Comparison of ENCODE assay signal across 8 cellular contexts in genomic region chr2:230659653-230660138, GRCh38. TPM values are rescaled to one million over a fixed set of nuclear protein-coding genes. Genes with fewer than 3 reads are reported as not detected.
DNase-seq lines count a peak whose midpoint lies in the region; ATAC-seq, FAIRE-seq and TF ChIP-seq lines count a peak whose summit lies in the region.
"Not testable (repeated sequence)": the region's sequence is repeated elsewhere in the genome, so short reads cannot be mapped to it uniquely, and the experiment has no call there.

No MANE protein-coding gene starts in this region.

- H3K4me1 Mint-ChIP-seq in CD8-positive, alpha-beta memory T cell, result peaks cover 84 to 94% (median 92%) of the 10 kb centered on the region in 3 donors
- peaks cover 97% of the 10 kb centered on the region for H3K4me1 Mint-ChIP-seq in activated CD8-positive, alpha-beta memory T cell treated with anti-CD3 and anti-CD28 coated beads, Interleukin-2, amount 10 ng/mL, durations not matched to agents 7 days and 5 days
- peaks cover 72% of the 10 kb centered on the region for H3K4me1 Mint-ChIP-seq in activated naive CD8-positive, alpha-beta T cell treated with anti-CD3 and anti-CD28 coated beads, Interleukin-2, amount 10 ng/mL, durations not matched to agents 7 days and 5 days
- H3K4me1 Mint-ChIP-seq in naive B cell, result peaks cover 44 to 71% (median 66%) of the 10 kb centered on the region in 3 donors
- H3K4me1 Mint-ChIP-seq in stimulated activated effector memory CD8-positive, alpha-beta T cell treated with anti-CD3 and anti-CD28 coated beads, Interleukin-12 subunit alpha, Interleukin-12 subunit beta, amount 100 ng/mL, for 72 hours, result peaks cover 93% of the 10 kb centered on the region

- not testable (repeated sequence) for TF ChIP-seq EP300 in H1 (IDR thresholded peaks at IDR 0.05; ENCODE audit: borderline replicate concordance in 1 of 2, low read depth in 2 of 2, low read length in 2 of 2)

- not testable (repeated sequence) for H3K36me3 Mint-ChIP-seq in CD8-positive, alpha-beta memory T cell; activated naive CD8-positive, alpha-beta T cell treated with anti-CD3 and anti-CD28 coated beads, Interleukin-2, amount 10 ng/mL, durations not matched to agents 7 days and 5 days; naive B cell
- H3K36me3 Mint-ChIP-seq in activated CD8-positive, alpha-beta memory T cell treated with anti-CD3 and anti-CD28 coated beads, Interleukin-2, amount 10 ng/mL, durations not matched to agents 7 days and 5 days, result peaks cover 20% of the 10 kb centered on the region
- peaks cover 20% of the 10 kb centered on the region for H3K36me3 Mint-ChIP-seq in stimulated activated effector memory CD8-positive, alpha-beta T cell treated with anti-CD3 and anti-CD28 coated beads, Interleukin-12 subunit alpha, Interleukin-12 subunit beta, amount 100 ng/mL, for 72 hours

- H3K4ac ChIP-seq in H1 (replicated peaks; ENCODE audit: insufficient read length, low read depth, low read length), result not testable (repeated sequence)

- 97% methylated on average over 15 of the region's 15 CpGs; no CpG with 5 or more reads in 1 of the 2 experiments for WGBS in H1 (ENCODE audit: extremely low coverage in 1 of 2, insufficient coverage in 1 of 2, insufficient read length in 1 of 2, insufficient replicate concordance in 2 of 2, low coverage in 1 of 2, low lambda C conversion rate in 2 of 2, missing lambda C conversion rate in 1 of 2), 2 experiments

- not testable (repeated sequence) for FAIRE-seq in H1 (lab: Jason Lieb, UNC)

- not testable (repeated sequence) for H3K79me1 ChIP-seq in H1 (ENCODE audit: low read depth, low read length)

- not testable (repeated sequence) for H3K23me2 ChIP-seq in H1 (ENCODE audit: low read depth, low read length)

- not testable (repeated sequence) for H3K27me3 Mint-ChIP-seq in CD8-positive, alpha-beta memory T cell; activated CD8-positive, alpha-beta memory T cell treated with anti-CD3 and anti-CD28 coated beads, Interleukin-2, amount 10 ng/mL, durations not matched to agents 7 days and 5 days; activated naive CD8-positive, alpha-beta T cell treated with anti-CD3 and anti-CD28 coated beads, Interleukin-2, amount 10 ng/mL, durations not matched to agents 7 days and 5 days; naive B cell

- ATAC-seq in activated CD8-positive, alpha-beta memory T cell treated with anti-CD3 and anti-CD28 coated beads, Interleukin-2, amount 10 ng/mL, durations not matched to agents 7 days and 5 days; activated naive CD8-positive, alpha-beta T cell treated with anti-CD3 and anti-CD28 coated beads, Interleukin-2, amount 10 ng/mL, durations not matched to agents 7 days and 5 days (ENCODE audit: low read depth); naive B cell (ENCODE audit: low read depth in 2 of 2); stimulated activated effector memory CD8-positive, alpha-beta T cell treated with anti-CD3 and anti-CD28 coated beads, Interleukin-12 subunit alpha, Interleukin-12 subunit beta, amount 100 ng/mL, for 72 hours: not testable (repeated sequence)
- peak; percentile 11 for ATAC-seq in upper lobe of right lung

- H4K8ac ChIP-seq in H1 (ENCODE audit: extremely low read depth, insufficient read depth, low read length), result not testable (repeated sequence)

- peak overlapping the region; percentile 46 for H3K4me3 ChIP-seq in CD8-positive, alpha-beta memory T cell (ENCODE audit: low read length)
- peak overlapping the region in 1 of 4 donors; percentile 12 for H3K4me3 ChIP-seq in Peyer's patch
- not testable (repeated sequence) for H3K4me3 ChIP-seq in H1 (ENCODE audit: extremely low read depth in 1 of 4, insufficient read depth in 2 of 4, low read depth in 3 of 4, low read length in 4 of 4); upper lobe of right lung

- CTCF ChIA-PET in CD8-positive, alpha-beta memory T cell (lab: Charles Lee), result interaction anchor here (1.1 to 1.3 kb wide), 3 partner anchors 10 to 55 kb away, joined by 3 read pairs; no protein-coding TSS in a partner anchor
- CTCF ChIA-PET in activated CD8-positive, alpha-beta memory T cell treated with anti-CD3 and anti-CD28 coated beads, Interleukin-2, amount 10 ng/mL, durations not matched to agents 7 days and 5 days (lab: Charles Lee), result interaction anchor here (0.5 to 8.2 kb wide), 11 partner anchors 9 to 651 kb away, joined by 3 to 60 read pairs (median 4); partner anchors contain the start of genes CAB39 and SP140L
- CTCF ChIA-PET in H1 (lab: Charles Lee; ENCODE audit: partially characterized antibody), result interaction anchor here (0.9 kb wide), 1 partner anchor 389 kb away, joined by 3 read pairs; no protein-coding TSS in a partner anchor

- H3K18ac ChIP-seq in H1 (ENCODE audit: extremely low read depth, low read length), result not testable (repeated sequence)

- H2AFZ ChIP-seq in H1 (ENCODE audit: low read length), result not testable (repeated sequence)

- peak overlapping the region in 6 of 7 donors; percentile 30 to 83 (median 74) for H3K4me3 Mint-ChIP-seq in CD8-positive, alpha-beta memory T cell
- H3K4me3 Mint-ChIP-seq in activated CD8-positive, alpha-beta memory T cell treated with anti-CD3 and anti-CD28 coated beads, Interleukin-2, amount 10 ng/mL, durations not matched to agents 7 days and 5 days, result peak overlapping the region; percentile 85
- H3K4me3 Mint-ChIP-seq in activated naive CD8-positive, alpha-beta T cell treated with anti-CD3 and anti-CD28 coated beads, Interleukin-2, amount 10 ng/mL, durations not matched to agents 7 days and 5 days, result peak overlapping the region; percentile 93
- H3K4me3 Mint-ChIP-seq in naive B cell, result peak overlapping the region in 6 of 8 donors; percentile 9 to 77 (median 58)
- H3K4me3 Mint-ChIP-seq in stimulated activated effector memory CD8-positive, alpha-beta T cell treated with anti-CD3 and anti-CD28 coated beads, Interleukin-12 subunit alpha, Interleukin-12 subunit beta, amount 100 ng/mL, for 72 hours, result peak overlapping the region; percentile 76

- H3K23ac ChIP-seq in H1 (ENCODE audit: insufficient read length), result not testable (repeated sequence)

- not testable (repeated sequence) for H2BK120ac ChIP-seq in H1 (replicated peaks; ENCODE audit: low read depth, low read length)

- not testable (repeated sequence) for H3K14ac ChIP-seq in H1 (ENCODE audit: insufficient read length)

- H3K36me3 ChIP-seq in CD8-positive, alpha-beta memory T cell (ENCODE audit: insufficient read depth, low read length); Peyer's patch; H1 (ENCODE audit: control insufficient read depth in 2 of 4, insufficient read depth in 4 of 4, low read length in 3 of 4); upper lobe of right lung: not testable (repeated sequence)

- not testable (repeated sequence) for H3K9me3 ChIP-seq in CD8-positive, alpha-beta memory T cell (ENCODE audit: low read length); Peyer's patch; H1 (ENCODE audit: insufficient read depth in 2 of 2, low read depth in 1 of 2, low read length in 1 of 2); upper lobe of right lung

- not testable (repeated sequence) for H4K5ac ChIP-seq in H1 (ENCODE audit: insufficient read length, low read depth, low read length)

- not testable (repeated sequence) for H3K79me2 ChIP-seq in H1 (ENCODE audit: control insufficient read depth in 1 of 2, insufficient read depth in 2 of 2, low read length in 2 of 2)

- not testable (repeated sequence) for TF ChIP-seq POLR2A in Peyer's patch (IDR thresholded peaks at IDR 0.05); H1 (IDR thresholded peaks at IDR 0.05; ENCODE audit: control extremely low read depth in 1 of 2, low read depth in 2 of 2, low read length in 2 of 2)

- not testable (repeated sequence) for H3K9ac ChIP-seq in H1 (replicated peaks in 1 of 4; ENCODE audit: extremely low read depth in 1 of 4, low read depth in 3 of 4, low read length in 3 of 4)

- not testable (repeated sequence) for H2BK20ac ChIP-seq in H1 (ENCODE audit: low read length)

- not testable (repeated sequence) for H3K4me2 ChIP-seq in H1 (ENCODE audit: insufficient read depth in 1 of 2, low read depth in 2 of 2, low read length in 2 of 2)

- H3K56ac ChIP-seq in H1 (replicated peaks; ENCODE audit: insufficient read length, low read depth, low read length), result not testable (repeated sequence)

- not testable (repeated sequence) for H4K20me1 ChIP-seq in H1 (replicated peaks in 1 of 2; ENCODE audit: control insufficient read depth in 1 of 2, insufficient read depth in 2 of 2, low read length in 2 of 2)

- POLR2A ChIA-PET in CD8-positive, alpha-beta memory T cell (lab: Charles Lee), result interaction anchor here (1.5 to 2.5 kb wide), 2 partner anchors 16 to 122 kb away, joined by 5 to 7 read pairs; no protein-coding TSS in a partner anchor
- POLR2A ChIA-PET in activated naive CD8-positive, alpha-beta T cell treated with anti-CD3 and anti-CD28 coated beads, Interleukin-2, amount 10 ng/mL, durations not matched to agents 7 days and 5 days (lab: Charles Lee), result interaction anchor here (0.5 to 7.2 kb wide), 19 partner anchors 10 to 437 kb away, joined by 3 to 111 read pairs (median 8); partner anchors contain the start of genes CAB39 and SP140L
- POLR2A ChIA-PET in H1 (lab: Charles Lee; ENCODE audit: partially characterized antibody), result interaction anchor here (1.3 kb wide), 1 partner anchor 9 kb away, joined by 3 read pairs; no protein-coding TSS in a partner anchor

- not testable (repeated sequence) for TF ChIP-seq CTCF in Peyer's patch (IDR thresholded peaks at IDR 0.05); H1 (IDR thresholded peaks at IDR 0.05; ENCODE audit: control extremely low read depth in 1 of 3, insufficient read depth in 1 of 3, low read depth in 1 of 3, low read length in 3 of 3); upper lobe of right lung (IDR thresholded peaks at IDR 0.05)

- not testable (repeated sequence) for H2AK5ac ChIP-seq in H1 (ENCODE audit: low read depth, low read length)

- H3K27ac Mint-ChIP-seq in CD8-positive, alpha-beta memory T cell, result peak overlapping the region; percentile 29 to 97 (median 92)
- H3K27ac Mint-ChIP-seq in activated CD8-positive, alpha-beta memory T cell treated with anti-CD3 and anti-CD28 coated beads, Interleukin-2, amount 10 ng/mL, durations not matched to agents 7 days and 5 days, result peak overlapping the region; percentile 99
- H3K27ac Mint-ChIP-seq in activated naive CD8-positive, alpha-beta T cell treated with anti-CD3 and anti-CD28 coated beads, Interleukin-2, amount 10 ng/mL, durations not matched to agents 7 days and 5 days, result peak overlapping the region; percentile 98
- H3K27ac Mint-ChIP-seq in naive B cell, result peak overlapping the region in 3 of 6 donors; percentile 17 to 69 (median 57)
- peak overlapping the region; percentile 96 for H3K27ac Mint-ChIP-seq in stimulated activated effector memory CD8-positive, alpha-beta T cell treated with anti-CD3 and anti-CD28 coated beads, Interleukin-12 subunit alpha, Interleukin-12 subunit beta, amount 100 ng/mL, for 72 hours

- H2BK5ac ChIP-seq in H1 (ENCODE audit: low read depth, low read length), result not testable (repeated sequence)

- not testable (repeated sequence) for TF ChIP-seq RAD21 in H1 (IDR thresholded peaks at IDR 0.05 in 1 of 2, conservative IDR thresholded peaks at IDR 0.05 in 1 of 2; ENCODE audit: low read depth in 2 of 2, low read length in 2 of 2)

- peak overlapping the region; percentile 78 for H3K27ac ChIP-seq in CD8-positive, alpha-beta memory T cell (ENCODE audit: low read depth, low read length)
- H3K27ac ChIP-seq in Peyer's patch, result peak overlapping the region in 3 of 4 donors; percentile 39 to 73 (median 42)
- not testable (repeated sequence) for H3K27ac ChIP-seq in H1 (ENCODE audit: low read depth, low read length)
- peak overlapping the region; percentile 26 for H3K27ac ChIP-seq in upper lobe of right lung

- H3K4me1 ChIP-seq in CD8-positive, alpha-beta memory T cell (ENCODE audit: insufficient read depth, low read length), result peaks cover 82% of the 10 kb centered on the region
- H3K4me1 ChIP-seq in Peyer's patch (peaks cover 0 to 24% (median 14%) of the 10 kb centered on the region in 4 donors), H1 (replicated peaks in 1 of 4; ENCODE audit: control insufficient read depth in 3 of 4, insufficient read depth in 4 of 4, low read length in 3 of 4) (peaks cover 0 to 17% (median 2%) of the 10 kb centered on the region in 4 experiments; a peak in 3 of 7 replicates), upper lobe of right lung (peaks cover 32% of the 10 kb centered on the region)

- intact Hi-C loops in upper lobe of right lung (cut with DNase I), result not testable (repeated sequence)

- H2BK12ac ChIP-seq in H1 (ENCODE audit: low read depth, low read length), result not testable (repeated sequence)

- H4K91ac ChIP-seq in H1 (replicated peaks; ENCODE audit: insufficient read length, low read length), result peak overlapping the region; percentile 56

- H3K27me3 ChIP-seq in CD8-positive, alpha-beta memory T cell (ENCODE audit: insufficient read depth, low read length, poor library complexity, severe bottlenecking); Peyer's patch; H1 (replicated peaks in 1 of 4; ENCODE audit: control insufficient read depth in 3 of 4, extremely low read depth in 1 of 4, insufficient read depth in 3 of 4, low read length in 3 of 4); upper lobe of right lung: not testable (repeated sequence)

- not testable (repeated sequence) for DNase-seq in CD8-positive, alpha-beta memory T cell; Peyer's patch; activated CD8-positive, alpha-beta memory T cell treated with anti-CD3 and anti-CD28 coated beads, Interleukin-2, amount 10 ng/mL, durations not matched to agents 7 days and 5 days; activated naive CD8-positive, alpha-beta T cell treated with anti-CD3 and anti-CD28 coated beads, Interleukin-2, amount 10 ng/mL, durations not matched to agents 7 days and 5 days; H1 (ENCODE audit: low read depth in 1 of 2, low spot score in 2 of 2); naive B cell; stimulated activated effector memory CD8-positive, alpha-beta T cell treated with anti-CD3 and anti-CD28 coated beads, Interleukin-12 subunit alpha, Interleukin-12 subunit beta, amount 100 ng/mL, for 72 hours (ENCODE audit: low spot score in 2 of 2); upper lobe of right lung

- H2BK15ac ChIP-seq in H1 (ENCODE audit: low read length), result not testable (repeated sequence)

- not testable (repeated sequence) for H3K9me3 Mint-ChIP-seq in CD8-positive, alpha-beta memory T cell; activated CD8-positive, alpha-beta memory T cell treated with anti-CD3 and anti-CD28 coated beads, Interleukin-2, amount 10 ng/mL, durations not matched to agents 7 days and 5 days (ENCODE audit: low read depth); activated naive CD8-positive, alpha-beta T cell treated with anti-CD3 and anti-CD28 coated beads, Interleukin-2, amount 10 ng/mL, durations not matched to agents 7 days and 5 days; naive B cell; stimulated activated effector memory CD8-positive, alpha-beta T cell treated with anti-CD3 and anti-CD28 coated beads, Interleukin-12 subunit alpha, Interleukin-12 subunit beta, amount 100 ng/mL, for 72 hours

RNA-seq across cellular contexts. Expression of gene CAB39, which starts 52.9 kb away (rescaled TPM):
- 100 to 1,000 TPM; 136 to 147 TPM for total RNA-seq in CD8-positive, alpha-beta memory T cell
- 80.8 TPM for polyA plus RNA-seq in CD8-positive, alpha-beta memory T cell
- total RNA-seq in Peyer's patch (100 to 1,000 TPM in 1 of 4 donors, 10 to 100 TPM in 3; 60.2 to 124 (median 72.2) TPM), upper lobe of right lung (78.9 TPM)
- 100 to 1,000 TPM; 148 to 174 TPM for total RNA-seq in activated CD8-positive, alpha-beta memory T cell treated with anti-CD3 and anti-CD28 coated beads, Interleukin-2, amount 10 ng/mL, durations not matched to agents 7 days and 5 days
- 100 to 1,000 TPM; 138 to 143 TPM for total RNA-seq in activated naive CD8-positive, alpha-beta T cell treated with anti-CD3 and anti-CD28 coated beads, Interleukin-2, amount 10 ng/mL, durations not matched to agents 7 days and 5 days
- total RNA-seq in H1 (2021; fragmentation: NEBNext Ultra II Directional; extraction: Animal tissue kit (Norgen Biotek cat#: 25700)), result 48.3 and 50.5 TPM in 2 replicates
- polyA plus RNA-seq in H1 (2011; rRNA removed) (12.8 and 16.4 TPM in 2 replicates), naive B cell (ENCODE audit: low read depth in 6 of 6) (10 to 100 TPM; 28.6 to 53.0 (median 43.6) TPM)
- polyA plus RNA-seq in H1 (2011; cell fraction: cytosol; rRNA removed), result 21.9 TPM
- polyA plus RNA-seq in H1 (2011; cell fraction: nucleus; rRNA removed), result 10.9 TPM
- 22.0 to 33.8 TPM (median 26.7 TPM) in 4 replicates for polyA plus RNA-seq in H1 (2012, experiment 1 of 2)
- 2.2 TPM for polyA plus RNA-seq in H1 (2012, experiment 2 of 2)
- 24.1 TPM for polyA plus RNA-seq in H1 (2013, experiment 1 of 2)
- polyA plus RNA-seq in H1 (2013, experiment 2 of 2), result 25.0 TPM
- polyA minus RNA-seq in H1 (2011; rRNA and poly(A)+ RNA removed), result 42.6 and 45.2 TPM in 2 replicates
- polyA minus RNA-seq in H1 (2011; cell fraction: cytosol; rRNA and poly(A)+ RNA removed), result 28.2 TPM
- 29.6 TPM for polyA minus RNA-seq in H1 (2011; cell fraction: nucleus; rRNA and poly(A)+ RNA removed)
